In genomic region chr2:236214331-236214995, GRCh38 we compare ENCODE assay signal across 26 cellular contexts. TPM values are rescaled to one million over a fixed set of nuclear protein-coding genes. Genes with fewer than 3 reads are reported as not detected.
"Had no signal": no experiment of that assay in that cellular context is flagged by ENCODE, and none has a peak within 500 bp of the region (broad histone marks: within the 10 kb centered on the region; RNA-seq: fewer than 3 reads in every experiment).

No MANE protein-coding gene starts in this region.

- H3K27ac ChIP-seq: coronary artery, gastrocnemius medialis, heart right ventricle, ovary, suprapubic skin, tibial artery, upper lobe of right lung had no signal

- H3K36me3 ChIP-seq: gastrocnemius medialis, ovary, suprapubic skin, tibial artery, upper lobe of right lung had no signal

- H3K9me3 Mint-ChIP-seq: endodermal cell had no signal

- H3K27ac Mint-ChIP-seq: endodermal cell had no signal

- ATAC-seq: gastrocnemius medialis; heart right ventricle; left lobe of liver; mucosa of descending colon; naive thymus-derived CD8-positive, alpha-beta T cell; right cardiac atrium; stimulated activated naive CD8-positive, alpha-beta T cell treated with anti-CD3 and anti-CD28 coated beads, Interleukin-15, Interleukin-2, amounts not matched to agents 100 U/mL and 50 U/mL, for 24 hours; upper lobe of right lung had no signal

- H3K4me3 Mint-ChIP-seq: endodermal cell; naive thymus-derived CD8-positive, alpha-beta T cell had no signal

- FAIRE-seq: islet of Langerhans had no signal

- H3K9me3 ChIP-seq: gastrocnemius medialis, heart right ventricle, mucosa of descending colon, ovary, suprapubic skin, upper lobe of right lung had no signal

- H3K36me3 Mint-ChIP-seq: naive thymus-derived CD8-positive, alpha-beta T cell had no signal

- H3K4me2 ChIP-seq: smooth muscle cell had no signal

- H3K4me1 ChIP-seq: suprapubic skin, tibial artery, upper lobe of right lung had no signal

- H3K4me3 ChIP-seq: coronary artery, gastrocnemius medialis, heart right ventricle, mucosa of descending colon, ovary, smooth muscle cell, suprapubic skin, tibial artery, upper lobe of right lung had no signal

- DNase-seq: effector CD4-positive, alpha-beta T cell; endodermal cell; gastrocnemius medialis; heart right ventricle; hypothalamus; kidney glomerular epithelial cell; mucosa of descending colon; naive thymus-derived CD8-positive, alpha-beta T cell; ovary; right cardiac atrium; stimulated activated CD4-positive, alpha-beta T cell treated with anti-CD3 and anti-CD28 coated beads, Interleukin-2, amount 100 ng/mL, for 48 hours; stimulated activated naive CD8-positive, alpha-beta T cell treated with anti-CD3 and anti-CD28 coated beads, Interleukin-15, Interleukin-2, amounts not matched to agents 100 U/mL and 50 U/mL, for 24 hours; upper lobe of right lung had no signal

- H3K27me3 ChIP-seq: gastrocnemius medialis, ovary had no signal

- H3K4me1 Mint-ChIP-seq: naive thymus-derived CD8-positive, alpha-beta T cell had no signal

RNA-seq across cellular contexts. Expression of gene GBX2, which starts 46.3 kb away (rescaled TPM):
- total RNA-seq: fibroblast of lung; gastrocnemius medialis; left lobe of liver; mucosa of descending colon; naive thymus-derived CD8-positive, alpha-beta T cell; ovary; posterior vena cava; right cardiac atrium; smooth muscle cell; upper lobe of right lung had no signal
- polyA plus RNA-seq: esophagus; naive thymus-derived CD8-positive, alpha-beta T cell; ovary; right cardiac atrium; smooth muscle cell had no signal

RNA-seq across cellular contexts. Expression of gene ASB18, which starts 49.7 kb away (rescaled TPM):
- total RNA-seq: chondrocyte; dermis microvascular lymphatic vessel endothelial cell; endodermal cell; fibroblast of lung; left lobe of liver; lower leg skin; mucosa of descending colon; naive thymus-derived CD8-positive, alpha-beta T cell; ovary; posterior vena cava; smooth muscle cell; upper lobe of right lung had no signal
- polyA plus RNA-seq: esophagus; fibroblast of lung; naive thymus-derived CD8-positive, alpha-beta T cell; neural cell; ovary had no signal
